Comparison of ENCODE assay signal across 20 cellular contexts in genomic region chr12:74441872-74442271, GRCh38.
DNase-seq lines count a peak whose midpoint lies in the region; ATAC-seq and TF ChIP-seq lines count a peak whose summit lies in the region.
"Had no signal": no experiment of that assay in that cellular context is flagged by ENCODE, and none has a peak within 500 bp of the region (broad histone marks: within the 10 kb centered on the region; RNA-seq: fewer than 3 reads in every experiment).

No MANE protein-coding gene starts in this region.

- H3K27ac Mint-ChIP-seq in WTC11 = no peak overlapping the region
- H3K27ac Mint-ChIP-seq: CD14-positive monocyte had no signal

- dilution Hi-C loops in mammary epithelial cell (cut with HindIII; ENCODE audit: low sequenced_read_pairs) = no loop called here

- no peaks in the 10 kb centered on the region for H3K27me3 Mint-ChIP-seq in WTC11 (ENCODE audit: low read depth)

- CTCF ChIA-PET in WTC11 (lab: Charles Lee) (no interaction called here), mammary epithelial cell (lab: Charles Lee; ENCODE audit: low non-redundant PET) (no interaction called here)

- H3K9me3 ChIP-seq in mammary epithelial cell (replicated peaks; ENCODE audit: insufficient read depth, low read length) = no peaks in the 10 kb centered on the region
- H3K9me3 ChIP-seq: HAP-1 had no signal

- no peaks in the 10 kb centered on the region for H3K79me2 ChIP-seq in mammary epithelial cell (ENCODE audit: insufficient read depth, low read length)

- H3K4me3 Mint-ChIP-seq in WTC11 = no peak overlapping the region
- H3K4me3 Mint-ChIP-seq: CD14-positive monocyte had no signal

- H2AFZ ChIP-seq in mammary epithelial cell (ENCODE audit: low read depth, low read length) = no peak overlapping the region

- H4K20me1 ChIP-seq in mammary epithelial cell (ENCODE audit: insufficient read depth, low read length) = no peaks in the 10 kb centered on the region

- in situ Hi-C loops in mammary epithelial cell (cut with MboI; ENCODE audit: low sequenced_read_pairs in 2 of 2) = no loop called here

- no peaks in the 10 kb centered on the region for H3K9me3 Mint-ChIP-seq in WTC11

- no peak overlapping the region for H3K9ac ChIP-seq in mammary epithelial cell (ENCODE audit: insufficient read depth, low read length)

- intact Hi-C loops in mammary epithelial cell (cut with micrococcal nuclease) = no loop called here

- no peak overlapping the region for H3K4me3 ChIP-seq in mammary epithelial cell (replicated peaks in 1 of 3; ENCODE audit: insufficient read depth in 1 of 3, low read depth in 2 of 3, low read length in 3 of 3)
- H3K4me3 ChIP-seq: HAP-1 had no signal

- H3K36me3 ChIP-seq in mammary epithelial cell (ENCODE audit: insufficient read depth, low read length) = no peaks in the 10 kb centered on the region
- H3K36me3 ChIP-seq: HAP-1 had no signal

- no peaks in the 10 kb centered on the region for H3K4me1 ChIP-seq in mammary epithelial cell (ENCODE audit: insufficient read depth, low read length)
- H3K4me1 ChIP-seq: HAP-1 had no signal

- H3K4me1 Mint-ChIP-seq in WTC11 = peaks cover 5% of the 10 kb centered on the region
- H3K4me1 Mint-ChIP-seq: CD14-positive monocyte had no signal

- DNase-seq in NCI-H82 (lab: John Stamatoyannopoulos, UW) (peak; percentile 40), NCI-H82 treated with DMSO at 0.1 percent for 48 hours (lab: John Stamatoyannopoulos, UW; ENCODE audit: unreplicated experiment) (no peak), WTC11 (ENCODE audit: low spot score) (no peak), iPS-NIHi11 (ENCODE audit: low spot score) (peak; percentile 17), mammary epithelial cell (no peak), GM03348 (ENCODE audit: low spot score) (no peak)
- DNase-seq: 8988T, AML-193, EL, KBM-7, NCI-H1092, NCI-H1436, NCI-H187 treated with DMSO at 0.1 percent for 48 hours, NCI-H226, NCI-H510A treated with DMSO at 0.1 percent for 48 hours, NCI-H774, Right ventricle myocardium superior had no signal

- BruUV-seq in mammary epithelial cell (replicated peaks; lab: Mats Ljungman, UMichigan) = no TSS peak

- H3K27me3 ChIP-seq in mammary epithelial cell (ENCODE audit: insufficient read depth, low read length) = no peaks in the 10 kb centered on the region

- H3K27ac ChIP-seq in mammary epithelial cell (ENCODE audit: insufficient read depth, low read depth, low read length) = no peak overlapping the region

- WGBS in mammary epithelial cell (ENCODE audit: low coverage, missing lambda C conversion rate) = 75% methylated on average over 4 of the region's 4 CpGs

- TF ChIP-seq CTCF in WTC11 (IDR thresholded peaks at IDR 0.05) = no peak
- no peak for TF ChIP-seq CTCF in mammary epithelial cell (conservative IDR thresholded peaks at IDR 0.05 in 1 of 2, IDR thresholded peaks at IDR 0.05 in 1 of 2; ENCODE audit: extremely low read depth in 1 of 2, insufficient read depth in 1 of 2, low read depth in 1 of 2, low read length in 2 of 2)

- H3K36me3 Mint-ChIP-seq in WTC11 = no peaks in the 10 kb centered on the region
- H3K36me3 Mint-ChIP-seq: CD14-positive monocyte had no signal

- H3K4me2 ChIP-seq in mammary epithelial cell (ENCODE audit: insufficient read depth, low read depth, low read length) = no peak overlapping the region

- peak; percentile 84 for ATAC-seq in WTC11
- ATAC-seq in HG02571 (IDR thresholded peaks at IDR 0.05; ENCODE audit: unreplicated experiment) = no peak

- POLR2A ChIA-PET in WTC11 (lab: Charles Lee) = interaction anchor here (0.5 kb wide), 1 partner anchor 46 kb away, joined by 4 read pairs; no protein-coding TSS in a partner anchor

TF ChIP-seq in WTC11, 78 proteins besides CTCF, POLR2A, EP300 and RAD21:
- TF ChIP-seq TCF7 (CRISPR knock-in tag; IDR thresholded peaks at IDR 0.05; ENCODE audit: low read depth) (no peak), ETV6 (CRISPR knock-in tag; IDR thresholded peaks at IDR 0.05) (no peak), ZNF512 (CRISPR knock-in tag; IDR thresholded peaks at IDR 0.05; ENCODE audit: borderline replicate concordance) (no peak), ZBTB21 (CRISPR knock-in tag; IDR thresholded peaks at IDR 0.05; ENCODE audit: borderline replicate concordance) (no peak), ZMAT4 (CRISPR knock-in tag; IDR thresholded peaks at IDR 0.05) (no peak), USF1 (CRISPR knock-in tag; IDR thresholded peaks at IDR 0.05) (no peak), FOXK1 (CRISPR knock-in tag; IDR thresholded peaks at IDR 0.05) (no peak), GTF2I (CRISPR knock-in tag; conservative IDR thresholded peaks at IDR 0.05) (no peak), MXD4 (CRISPR knock-in tag; IDR thresholded peaks at IDR 0.05; ENCODE audit: borderline replicate concordance) (no peak), AR (CRISPR knock-in tag; IDR thresholded peaks at IDR 0.05) (no peak), ATF2 (CRISPR knock-in tag; IDR thresholded peaks at IDR 0.05; ENCODE audit: borderline replicate concordance, low read depth) (no peak), USF2 (CRISPR knock-in tag; IDR thresholded peaks at IDR 0.05) (no peak), NR1H2 (CRISPR knock-in tag; IDR thresholded peaks at IDR 0.05) (no peak)

Comparison
In these comparisons a context has a peak if more than half of its experiments do, and no peak if none do; other contexts are left out.
1. DNase-seq: peak in NCI-H82 (single experiment) and iPS-NIHi11 (single experiment); none in NCI-H82 treated with DMSO at 0.1 percent for 48 hours (single experiment), WTC11 (single experiment), mammary epithelial cell (single experiment) and GM03348 (single experiment).